27 cellular contexts compared by ENCODE assay signal in the genomic region with DNA sequence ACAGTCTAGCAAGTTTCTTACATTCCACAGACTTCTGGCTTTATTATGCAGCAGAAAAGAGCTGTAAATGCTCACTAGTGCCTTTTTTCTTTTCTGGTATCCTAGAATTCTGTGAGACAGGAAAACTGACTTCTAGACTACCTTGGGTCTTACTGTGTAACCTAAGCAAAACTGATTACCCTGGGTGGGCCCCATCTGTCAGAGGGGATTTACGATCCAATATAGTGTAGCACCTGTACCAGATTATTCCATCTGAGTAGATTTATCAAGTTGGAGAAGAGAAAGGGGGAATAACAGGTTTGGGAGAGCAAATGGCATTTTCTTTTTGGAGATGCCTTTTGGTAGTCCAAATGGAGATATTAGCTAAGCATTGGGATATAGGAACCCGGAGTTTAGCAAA. TPM values are rescaled to one million over a fixed set of nuclear protein-coding genes. Genes with fewer than 3 reads are reported as not detected.
DNase-seq lines count a peak whose midpoint lies in the region; ATAC-seq and TF ChIP-seq lines count a peak whose summit lies in the region.
"Had no signal": no experiment of that assay in that cellular context is flagged by ENCODE, and none has a peak within 500 bp of the region (broad histone marks: within the 10 kb centered on the region; RNA-seq: fewer than 3 reads in every experiment).

No MANE protein-coding gene starts in this region.

- H3K4me1 ChIP-seq in HUES6 (ENCODE audit: control insufficient read depth, insufficient read depth, low read length) (peaks cover 37% of the 10 kb centered on the region), neuronal stem cell (ENCODE audit: control insufficient read depth in 2 of 2, insufficient read depth in 1 of 2, low read depth in 1 of 2, low read length in 2 of 2) (peaks cover 7 to 11% of the 10 kb centered on the region in 2 donors)

- no peak overlapping the region for H3K14ac ChIP-seq in neuronal stem cell (ENCODE audit: low read length)

- H3K36me3 Mint-ChIP-seq in glutamatergic neuron (ENCODE audit: unreplicated experiment), result no peaks in the 10 kb centered on the region
- H3K36me3 Mint-ChIP-seq: CD4-positive, CD25-positive, alpha-beta regulatory T cell had no signal

- no peak overlapping the region for H3K4me2 ChIP-seq in neuronal stem cell (ENCODE audit: insufficient read depth, low read length, poor library complexity, severe bottlenecking)

- no peaks in the 10 kb centered on the region for H3K9me3 Mint-ChIP-seq in glutamatergic neuron (ENCODE audit: unreplicated experiment)

- H3K27me3 ChIP-seq in HUES6 (ENCODE audit: control insufficient read depth, insufficient read depth, low read length) (no peaks in the 10 kb centered on the region), neuronal stem cell (ENCODE audit: control insufficient read depth in 3 of 3, insufficient read depth in 3 of 3, low read depth in 1 of 3, low read length in 3 of 3) (no peaks in the 10 kb centered on the region)

- peak overlapping the region; percentile 45 for H3K4me3 Mint-ChIP-seq in glutamatergic neuron (ENCODE audit: unreplicated experiment)
- H3K4me3 Mint-ChIP-seq: CD4-positive, CD25-positive, alpha-beta regulatory T cell; HFFc6 had no signal

- no peak overlapping the region for H2BK120ac ChIP-seq in neuronal stem cell (ENCODE audit: low read depth, low read length)

- H4K91ac ChIP-seq in neuronal stem cell (ENCODE audit: low read depth, low read length, poor library complexity), result no peak overlapping the region

- H3K9ac ChIP-seq in HUES6 (ENCODE audit: low read length) (no peak overlapping the region), neuronal stem cell (ENCODE audit: low read depth, low read length, poor library complexity) (no peak overlapping the region)

- H3K27ac Mint-ChIP-seq in glutamatergic neuron (ENCODE audit: unreplicated experiment), result peak overlapping the region; percentile 62
- H3K27ac Mint-ChIP-seq: CD4-positive, CD25-positive, alpha-beta regulatory T cell; HFFc6 had no signal

- H3K9me3 ChIP-seq in HUES6 (ENCODE audit: control insufficient read depth, insufficient read depth, low read depth, low read length) (no peaks in the 10 kb centered on the region), neuronal stem cell (replicated peaks in 1 of 2; ENCODE audit: control insufficient read depth in 2 of 2, insufficient read depth in 1 of 2, low read depth in 1 of 2, low read length in 2 of 2) (no peaks in the 10 kb centered on the region)

- H3K79me1 ChIP-seq in neuronal stem cell (ENCODE audit: low read depth, low read length), result no peaks in the 10 kb centered on the region

- H2BK5ac ChIP-seq in neuronal stem cell (ENCODE audit: low read length), result no peak overlapping the region

- DNase-seq in NCI-H82 (lab: John Stamatoyannopoulos, UW) (peak; percentile 94), glutamatergic neuron (no peak), neuronal stem cell (ENCODE audit: low spot score) (no peak), NCI-H2029 (lab: John Stamatoyannopoulos, UW) (no peak), D341Med (ENCODE audit: low spot score) (no peak)
- DNase-seq: CD4-positive, CD25-positive, alpha-beta regulatory T cell; DMS153; GDM1; H7; HFFc6; MM.1S; NCI-H1048; NCI-H1417 treated with DMSO at 0.1 percent for 48 hours; NCI-H187; NCI-H345; NCI-H526; NK-92 treated with Interleukin-12 subunit alpha and Interleukin-12 subunit beta, amount 100 ng/mL, for 24 hours; SHP77 treated with DMSO at 0.1 percent for 48 hours; SW 1271 had no signal

- H3K23ac ChIP-seq in neuronal stem cell (ENCODE audit: low read depth, low read length, poor library complexity), result no peak overlapping the region

- H3K4me1 Mint-ChIP-seq in glutamatergic neuron (ENCODE audit: low read depth, unreplicated experiment), result peaks cover 23% of the 10 kb centered on the region
- H3K4me1 Mint-ChIP-seq: CD4-positive, CD25-positive, alpha-beta regulatory T cell had no signal

- no peaks in the 10 kb centered on the region for H3K36me3 ChIP-seq in HUES6 (ENCODE audit: control insufficient read depth, insufficient read depth, low read length)
- no peaks in the 10 kb centered on the region for H3K36me3 ChIP-seq in neuronal stem cell (replicated peaks in 1 of 2; ENCODE audit: control insufficient read depth in 2 of 2, insufficient read depth in 2 of 2, low read length in 2 of 2)

- H3K4me3 ChIP-seq in HUES6 (ENCODE audit: low read depth, low read length), result no peak overlapping the region
- no peak overlapping the region for H3K4me3 ChIP-seq in neuronal stem cell (ENCODE audit: low read length in 2 of 2)
- H3K4me3 ChIP-seq: K562, SK-N-MC had no signal

- H3K27ac ChIP-seq in HUES6 (ENCODE audit: low read depth, low read length), result 0 out of 2 replicates have a peak overlapping the region, but pooled peaks have one; percentile 16
- H3K27ac ChIP-seq in neuronal stem cell (replicated peaks; ENCODE audit: low read length), result no peak overlapping the region
- H3K27ac ChIP-seq: RWPE1, SK-N-MC had no signal

- no peak overlapping the region for H4K8ac ChIP-seq in neuronal stem cell (ENCODE audit: low read depth, low read length)

- no peak for ATAC-seq in HG03520 (IDR thresholded peaks at IDR 0.05; ENCODE audit: unreplicated experiment)
- ATAC-seq: HepG2, K562 had no signal

- TF ChIP-seq CTCF in glutamatergic neuron (IDR thresholded peaks at IDR 0.05; ENCODE audit: partially characterized antibody, unreplicated experiment), result no peak

- H3K27me3 Mint-ChIP-seq in glutamatergic neuron (ENCODE audit: unreplicated experiment), result no peaks in the 10 kb centered on the region
- H3K27me3 Mint-ChIP-seq: CD4-positive, CD25-positive, alpha-beta regulatory T cell had no signal

- no CpG with 5 or more reads among the region's 2 CpGs for WGBS in neuronal stem cell (ENCODE audit: extremely low coverage in 2 of 2, insufficient read length in 2 of 2, insufficient replicate concordance in 1 of 2), 2 donors

- H2BK12ac ChIP-seq in neuronal stem cell (ENCODE audit: low read length), result no peak overlapping the region

- H2AFZ ChIP-seq in neuronal stem cell (ENCODE audit: low read length), result peak overlapping the region; percentile 39

- no peak overlapping the region for H2BK15ac ChIP-seq in neuronal stem cell (ENCODE audit: low read length)

- no peak overlapping the region for H3K4ac ChIP-seq in neuronal stem cell (ENCODE audit: low read length)

- no peak overlapping the region for H3K18ac ChIP-seq in neuronal stem cell (ENCODE audit: low read length)

- no peak overlapping the region for H2AK5ac ChIP-seq in neuronal stem cell (ENCODE audit: low read depth, low read length)

RNA-seq across cellular contexts. Expression of a gene that starts 46.7 kb away (rescaled TPM):
- total RNA-seq in glutamatergic neuron (ENCODE audit: unreplicated experiment), result 9.2 TPM
- 0.06 TPM for polyA plus RNA-seq in neuronal stem cell (2013, experiment 1 of 2)
- polyA plus RNA-seq in neuronal stem cell (2013, experiment 2 of 2), result 0.06 TPM
- total RNA-seq: CD4-positive, CD25-positive, alpha-beta regulatory T cell; HFFc6; LHCN-M2 had no signal
- polyA plus RNA-seq: BJ; CD4-positive, CD25-positive, alpha-beta regulatory T cell had no signal
